ENCODE assay signal across 15 cellular contexts in genomic region chr7:102292813-102293798, GRCh38. TPM values are rescaled to one million over a fixed set of nuclear protein-coding genes. Genes with fewer than 3 reads are reported as not detected.
DNase-seq lines count a peak whose midpoint lies in the region; ATAC-seq and TF ChIP-seq lines count a peak whose summit lies in the region.
"Had no signal": no experiment of that assay in that cellular context is flagged by ENCODE, and none has a peak within 500 bp of the region (broad histone marks: within the 10 kb centered on the region; RNA-seq: fewer than 3 reads in every experiment).

No MANE protein-coding gene starts in this region.

- H4K5ac ChIP-seq in mesendoderm (ENCODE audit: low read length): no peak overlapping the region

- no peaks in the 10 kb centered on the region for H3K79me2 ChIP-seq in mesendoderm (ENCODE audit: control insufficient read depth, insufficient read depth, low read length)

- H3K36me3 Mint-ChIP-seq in activated B cell treated with CpG ODN at 0.5 μM for 24 hours (ENCODE audit: low read depth): peaks cover 15% of the 10 kb centered on the region

- peak overlapping the region; percentile 11 for H3K4me2 ChIP-seq in mesendoderm (ENCODE audit: low read length)

- peak overlapping the region; percentile 38 for H3K4me3 ChIP-seq in BE2C (ENCODE audit: low read depth, low read length)
- peak overlapping the region; percentile 42 for H3K4me3 ChIP-seq in HUES48 (ENCODE audit: low read depth, low read length)
- no peak overlapping the region for H3K4me3 ChIP-seq in mesendoderm (ENCODE audit: low read length)

- H3K27me3 Mint-ChIP-seq in activated B cell treated with CpG ODN at 0.5 μM for 24 hours: no peaks in the 10 kb centered on the region

- no peak overlapping the region for H2BK5ac ChIP-seq in mesendoderm (ENCODE audit: low read length)

- no peaks in the 10 kb centered on the region for H3K79me1 ChIP-seq in mesendoderm (ENCODE audit: low read length)

- no peak overlapping the region for H2AK5ac ChIP-seq in mesendoderm (ENCODE audit: low read length)

- no peak overlapping the region for H3K27ac ChIP-seq in HUES48 (ENCODE audit: low read depth, low read length)
- no peak overlapping the region for H3K27ac ChIP-seq in mesendoderm (ENCODE audit: low read depth, low read length)

- no peaks in the 10 kb centered on the region for H3K9me3 ChIP-seq in BE2C
- no peaks in the 10 kb centered on the region for H3K9me3 ChIP-seq in HUES48 (ENCODE audit: control insufficient read depth, insufficient read depth, low read length)

- H4K8ac ChIP-seq in mesendoderm (ENCODE audit: low read depth, low read length): no peak overlapping the region

- H3K36me3 ChIP-seq in BE2C (no peaks in the 10 kb centered on the region), HUES48 (ENCODE audit: control insufficient read depth, insufficient read depth, low read length) (no peaks in the 10 kb centered on the region), mesendoderm (ENCODE audit: control insufficient read depth, insufficient read depth, low read length) (no peaks in the 10 kb centered on the region)

- H3K56ac ChIP-seq in mesendoderm (ENCODE audit: low read length): peak overlapping the region; percentile 54

- H3K4ac ChIP-seq in mesendoderm (ENCODE audit: low read depth, low read length): no peak overlapping the region

- no peak overlapping the region for H3K23ac ChIP-seq in mesendoderm (ENCODE audit: low read length)

- H3K27ac Mint-ChIP-seq in activated B cell treated with CpG ODN at 0.5 μM for 24 hours: peak overlapping the region; percentile 56
- H3K27ac Mint-ChIP-seq: T-helper 1 cell treated with Interleukin-12 subunit alpha and Interleukin-12 subunit beta and Interleukin-4 antibody, amounts not matched to agents 30 μg/mL and 1 μg/mL, for 36 hours had no signal

- DNase-seq in BE2C (no peak), activated B cell treated with CpG ODN at 0.5 μM for 24 hours (no peak), mesendoderm (no peak), NCI-H1105 (lab: John Stamatoyannopoulos, UW) (no peak), NCI-H1092 (lab: John Stamatoyannopoulos, UW) (no peak), NCI-H2029 (lab: John Stamatoyannopoulos, UW) (no peak)
- DNase-seq in stimulated activated naive CD4-positive, alpha-beta T cell (lab: John Stamatoyannopoulos, UW): no peak
- DNase-seq: activated CD8-positive, alpha-beta memory T cell treated with anti-CD3 and anti-CD28 coated beads for 24 hours; kidney glomerular epithelial cell; NCI-H1105 treated with DMSO at 0.1 percent for 48 hours; NCI-H2171; SHP77; stimulated activated CD4-positive, alpha-beta T cell treated with anti-CD3 and anti-CD28 coated beads, Interleukin-2, amount 100 ng/mL, for 24 hours had no signal

- WGBS in mesendoderm (ENCODE audit: extremely low coverage, insufficient coverage, low lambda C conversion rate): no CpG with 5 or more reads among the region's 36 CpGs

- POLR2A ChIA-PET in activated B cell treated with CpG ODN at 0.5 μM for 24 hours (lab: Charles Lee): interaction anchor here (0.6 to 4.1 kb wide), 7 partner anchors 14 to 127 kb away, joined by 3 to 18 read pairs (median 4); partner anchors contain the start of gene PRKRIP1

- H3K4me1 Mint-ChIP-seq in activated B cell treated with CpG ODN at 0.5 μM for 24 hours: peaks cover 94% of the 10 kb centered on the region

- TF ChIP-seq CTCF in BE2C (IDR thresholded peaks at IDR 0.05; ENCODE audit: low read depth, low read length) (no peak), activated B cell treated with CpG ODN at 0.5 μM for 24 hours (IDR thresholded peaks at IDR 0.05) (no peak)

- H3K27me3 ChIP-seq in BE2C (no peaks in the 10 kb centered on the region), HUES48 (ENCODE audit: control insufficient read depth, insufficient read depth, low read length) (peaks cover 6% of the 10 kb centered on the region; the same call in 1 of the 2 replicates), mesendoderm (ENCODE audit: insufficient read depth, low read length, poor library complexity) (no peaks in the 10 kb centered on the region)

- H3K4me1 ChIP-seq in BE2C (no peaks in the 10 kb centered on the region; the same call in 1 of the 2 replicates), HUES48 (ENCODE audit: control insufficient read depth, insufficient read depth, low read length) (peaks cover 13% of the 10 kb centered on the region), mesendoderm (ENCODE audit: control insufficient read depth, low read depth, low read length) (peaks cover 3% of the 10 kb centered on the region)

- H2BK120ac ChIP-seq in mesendoderm (ENCODE audit: low read depth, low read length): no peak overlapping the region

- H2BK15ac ChIP-seq in mesendoderm (replicated peaks; ENCODE audit: low read depth): no peak overlapping the region

- no peaks in the 10 kb centered on the region for H3K9me3 Mint-ChIP-seq in activated B cell treated with CpG ODN at 0.5 μM for 24 hours
- H3K9me3 Mint-ChIP-seq: T-helper 1 cell treated with Interleukin-12 subunit alpha and Interleukin-12 subunit beta and Interleukin-4 antibody, amounts not matched to agents 30 μg/mL and 1 μg/mL, for 36 hours had no signal

- no peak overlapping the region for H3K4me3 Mint-ChIP-seq in activated B cell treated with CpG ODN at 0.5 μM for 24 hours
- H3K4me3 Mint-ChIP-seq: T-helper 1 cell treated with Interleukin-12 subunit alpha and Interleukin-12 subunit beta and Interleukin-4 antibody, amounts not matched to agents 30 μg/mL and 1 μg/mL, for 36 hours had no signal

- H3K18ac ChIP-seq in mesendoderm (ENCODE audit: low read length): no peak overlapping the region

- no peak overlapping the region for H3K9ac ChIP-seq in HUES48 (ENCODE audit: low read depth, low read length)
- peak overlapping the region; percentile 56 for H3K9ac ChIP-seq in mesendoderm (ENCODE audit: low read length)

- intact Hi-C loops in activated B cell treated with CpG ODN at 0.5 μM for 24 hours (cut with micrococcal nuclease): no loop called here

- CTCF ChIA-PET in activated B cell treated with CpG ODN at 0.5 μM for 24 hours (lab: Charles Lee): interaction anchor here (1.0 kb wide), 1 partner anchor 70 kb away, joined by 3 read pairs; no protein-coding TSS in a partner anchor

- no peak for ATAC-seq in activated B cell treated with CpG ODN at 0.5 μM for 24 hours (ENCODE audit: low read depth)

RNA-seq across cellular contexts. Expression of gene SH2B2, which starts 6.4 kb away (rescaled TPM):
- 16.9 TPM for polyA plus RNA-seq in BE2C (2012; ENCODE audit: insufficient read depth, insufficient read length, low read depth)
- 28.2 and 32.1 TPM in 2 replicates for total RNA-seq in activated B cell treated with CpG ODN at 0.5 μM for 24 hours
- polyA plus RNA-seq in mesendoderm (2013, experiment 1 of 2): 3.1 TPM
- polyA plus RNA-seq in mesendoderm (2013, experiment 2 of 2): 3.2 TPM
